8 cellular contexts compared by ENCODE assay signal in the genomic region with DNA sequence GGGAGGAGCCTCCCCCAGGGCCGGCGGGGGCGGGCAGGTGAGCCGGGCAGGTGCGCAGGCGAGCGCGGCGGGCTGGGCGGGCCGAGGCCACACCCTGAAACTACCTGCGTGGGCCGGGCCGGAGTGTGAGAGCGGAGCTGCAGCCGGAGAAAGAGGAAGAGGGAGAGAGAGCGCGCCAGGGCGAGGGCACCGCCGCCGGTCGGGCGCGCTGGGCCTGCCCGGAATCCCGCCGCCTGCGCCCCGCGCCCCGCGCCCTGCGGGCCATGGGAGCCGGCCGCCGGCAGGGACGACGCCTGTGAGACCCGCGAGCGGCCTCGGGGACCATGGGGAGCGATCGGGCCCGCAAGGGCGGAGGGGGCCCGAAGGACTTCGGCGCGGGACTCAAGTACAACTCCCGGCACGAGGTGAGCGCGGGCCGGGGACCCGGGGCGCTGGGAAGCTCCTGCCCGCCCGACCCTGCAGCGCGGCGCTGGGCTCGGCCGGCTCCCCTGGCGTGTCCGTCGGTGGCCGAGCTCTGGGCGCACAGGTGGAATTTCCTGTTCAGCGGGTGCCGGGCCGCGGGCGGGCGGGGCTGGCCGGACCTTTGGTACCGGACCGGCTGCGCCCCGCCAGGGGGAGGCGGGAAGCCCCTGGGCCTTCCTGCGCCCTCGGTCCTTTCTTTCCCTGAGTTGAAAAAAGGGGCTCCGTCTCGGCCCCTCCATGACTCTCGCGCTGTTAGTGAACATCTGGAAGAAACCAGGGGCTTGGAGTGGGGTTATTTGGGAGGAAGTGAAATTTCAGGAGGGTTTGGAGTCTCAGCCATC. TPM values are rescaled to one million over a fixed set of nuclear protein-coding genes. Genes with fewer than 3 reads are reported as not detected.
DNase-seq lines count a peak whose midpoint lies in the region; TF ChIP-seq lines count a peak whose summit lies in the region.

Gene ST14 (plus strand): TSS at position 126 of the 803 bp plus-strand sequence. CDS start 198 bp downstream, at position 324.

- no peak for TF ChIP-seq CTCF in epithelial cell of proximal tubule (conservative IDR thresholded peaks at IDR 0.05; ENCODE audit: low read depth, low read length)

- no peak within 1 kb of the TSS for H2BK12ac ChIP-seq in neuronal stem cell (ENCODE audit: low read length)

- peak within 1 kb of the TSS; percentile 24 for H3K9ac ChIP-seq in neuronal stem cell (ENCODE audit: low read depth, low read length, poor library complexity)

- peaks cover 11% of the 10 kb centered on the region for H3K4me1 Mint-ChIP-seq in activated naive CD4-positive, alpha-beta T cell treated with anti-CD3 and anti-CD28 coated beads, Interleukin-2, amount 10 ng/mL, durations not matched to agents 7 days and 5 days

- H3K4me3 Mint-ChIP-seq in activated naive CD4-positive, alpha-beta T cell treated with anti-CD3 and anti-CD28 coated beads, Interleukin-2, amount 10 ng/mL, durations not matched to agents 7 days and 5 days = peak within 1 kb of the TSS; percentile 44

- no peak within 1 kb of the TSS for H2AK5ac ChIP-seq in neuronal stem cell (ENCODE audit: low read depth, low read length)

- intact Hi-C loops in posterior vena cava (cut with DNase I) = no loop called here

- no peaks in the 10 kb centered on the region for H3K36me3 Mint-ChIP-seq in activated naive CD4-positive, alpha-beta T cell treated with anti-CD3 and anti-CD28 coated beads, Interleukin-2, amount 10 ng/mL, durations not matched to agents 7 days and 5 days

- no peak within 1 kb of the TSS for H2BK5ac ChIP-seq in neuronal stem cell (ENCODE audit: low read length)

- H3K18ac ChIP-seq in neuronal stem cell (ENCODE audit: low read length) = peak within 1 kb of the TSS; percentile 90

- DNase-seq in activated naive CD4-positive, alpha-beta T cell treated with anti-CD3 and anti-CD28 coated beads, Interleukin-2, amount 10 ng/mL, durations not matched to agents 7 days and 5 days = peak; percentile 28
- DNase-seq in activated naive CD4-positive, alpha-beta T cell treated with Interleukin-2 at 50 U/mL for 16 hours = no peak
- DNase-seq in NOMO-1 treated with DMSO at 0.1 percent for 48 hours (lab: John Stamatoyannopoulos, UW; ENCODE audit: unreplicated experiment) = peak; percentile 62
- DNase-seq in epithelial cell of proximal tubule (ENCODE audit: low read depth) = no peak
- DNase-seq in neuronal stem cell (ENCODE audit: low spot score) = no peak
- DNase-seq in SJCRH30 = no peak
- no peak for DNase-seq in GM19238 (ENCODE audit: insufficient read length, low spot score)
- no peak for DNase-seq in posterior vena cava (ENCODE audit: low spot score)

- H4K91ac ChIP-seq in neuronal stem cell (ENCODE audit: low read depth, low read length, poor library complexity) = no peak within 1 kb of the TSS

- H3K4me3 ChIP-seq in epithelial cell of proximal tubule (ENCODE audit: low read depth, low read length) = peak within 1 kb of the TSS; percentile 53
- peak within 1 kb of the TSS in 1 of 2 donors; percentile 67 for H3K4me3 ChIP-seq in neuronal stem cell (ENCODE audit: low read length in 2 of 2)
- H3K4me3 ChIP-seq in SJCRH30 = no peak within 1 kb of the TSS

- CTCF ChIA-PET in activated naive CD4-positive, alpha-beta T cell treated with anti-CD3 and anti-CD28 coated beads, Interleukin-2, amount 10 ng/mL, durations not matched to agents 7 days and 5 days (lab: Charles Lee) = interaction anchor here (0.6 kb wide), 1 partner anchor 205 kb away, joined by 3 read pairs; no protein-coding TSS in a partner anchor

- H3K27me3 Mint-ChIP-seq in activated naive CD4-positive, alpha-beta T cell treated with anti-CD3 and anti-CD28 coated beads, Interleukin-2, amount 10 ng/mL, durations not matched to agents 7 days and 5 days = peaks cover 89% of the 10 kb centered on the region

- no CpG with 5 or more reads among the region's 88 CpGs for WGBS in neuronal stem cell (ENCODE audit: extremely low coverage in 2 of 2, insufficient read length in 2 of 2, insufficient replicate concordance in 1 of 2), 2 donors

- H3K36me3 ChIP-seq in neuronal stem cell (replicated peaks in 1 of 2; ENCODE audit: control insufficient read depth in 2 of 2, insufficient read depth in 2 of 2, low read length in 2 of 2) (no peaks in the 10 kb centered on the region), SJCRH30 (no peaks in the 10 kb centered on the region)

- H3K14ac ChIP-seq in neuronal stem cell (ENCODE audit: low read length) = no peak within 1 kb of the TSS

- no peak within 1 kb of the TSS for H2BK15ac ChIP-seq in neuronal stem cell (ENCODE audit: low read length)

- H2BK120ac ChIP-seq in neuronal stem cell (ENCODE audit: low read depth, low read length) = no peak within 1 kb of the TSS

- no peak within 1 kb of the TSS for H3K27ac Mint-ChIP-seq in activated naive CD4-positive, alpha-beta T cell treated with anti-CD3 and anti-CD28 coated beads, Interleukin-2, amount 10 ng/mL, durations not matched to agents 7 days and 5 days

- no peaks in the 10 kb centered on the region for H3K79me1 ChIP-seq in neuronal stem cell (ENCODE audit: low read depth, low read length)

- peak within 1 kb of the TSS; percentile 68 for H3K4me2 ChIP-seq in neuronal stem cell (ENCODE audit: insufficient read depth, low read length, poor library complexity, severe bottlenecking)

- no peak within 1 kb of the TSS for H4K8ac ChIP-seq in neuronal stem cell (ENCODE audit: low read depth, low read length)

- H3K9me3 ChIP-seq in neuronal stem cell (replicated peaks in 1 of 2; ENCODE audit: control insufficient read depth in 2 of 2, insufficient read depth in 1 of 2, low read depth in 1 of 2, low read length in 2 of 2) (peaks cover 2 to 7% of the 10 kb centered on the region in 2 donors), SJCRH30 (replicated peaks) (no peaks in the 10 kb centered on the region)

- H3K27me3 ChIP-seq in neuronal stem cell (ENCODE audit: control insufficient read depth in 3 of 3, insufficient read depth in 3 of 3, low read depth in 1 of 3, low read length in 3 of 3) = peaks cover 14 to 64% (median 44%) of the 10 kb centered on the region in 3 experiments
- H3K27me3 ChIP-seq in SJCRH30 = no peaks in the 10 kb centered on the region

- H3K9me3 Mint-ChIP-seq in activated naive CD4-positive, alpha-beta T cell treated with anti-CD3 and anti-CD28 coated beads, Interleukin-2, amount 10 ng/mL, durations not matched to agents 7 days and 5 days = no peaks in the 10 kb centered on the region

- H3K27ac ChIP-seq in neuronal stem cell (replicated peaks; ENCODE audit: low read length) (no peak within 1 kb of the TSS), SJCRH30 (no peak within 1 kb of the TSS)

- peak within 1 kb of the TSS; percentile 84 for H2AFZ ChIP-seq in neuronal stem cell (ENCODE audit: low read length)

- H3K23ac ChIP-seq in neuronal stem cell (ENCODE audit: low read depth, low read length, poor library complexity) = no peak within 1 kb of the TSS

- no peak within 1 kb of the TSS for H3K4ac ChIP-seq in neuronal stem cell (ENCODE audit: low read length)

- H3K4me1 ChIP-seq in neuronal stem cell (ENCODE audit: control insufficient read depth in 2 of 2, insufficient read depth in 1 of 2, low read depth in 1 of 2, low read length in 2 of 2) = peaks cover 0 to 4% of the 10 kb centered on the region in 2 donors
- no peaks in the 10 kb centered on the region for H3K4me1 ChIP-seq in SJCRH30

RNA-seq across cellular contexts. Expression of gene ST14, which starts in this region (rescaled TPM):
- total RNA-seq in epithelial cell of proximal tubule (43.9 and 75.5 TPM in 2 replicates), posterior vena cava (1 to 10 TPM; 4.9 to 6.0 TPM)
- 0.73 TPM for polyA plus RNA-seq in neuronal stem cell (2013, experiment 1 of 2)
- polyA plus RNA-seq in neuronal stem cell (2013, experiment 2 of 2) = 0.58 TPM
- total RNA-seq in SJCRH30 (2014; rRNA removed; shearing (Covaris generic)) = 0.10 TPM in 1 of 2 replicates, not detected in the other

Comparison
In these comparisons a context has a peak if more than half of its experiments do, and no peak if none do; other contexts are left out.
1. DNase-seq: peak in activated naive CD4-positive, alpha-beta T cell treated with anti-CD3 and anti-CD28 coated beads, Interleukin-2, amount 10 ng/mL, durations not matched to agents 7 days and 5 days (single experiment) and NOMO-1 treated with DMSO at 0.1 percent for 48 hours (single experiment); none in activated naive CD4-positive, alpha-beta T cell treated with Interleukin-2 at 50 U/mL for 16 hours (single experiment), epithelial cell of proximal tubule (single experiment), neuronal stem cell (single experiment), SJCRH30 (0 of 2), GM19238 (single experiment) and posterior vena cava (single experiment).